11 cellular contexts compared by ENCODE assay signal in genomic region chr1:151831605-151832004, GRCh38. TPM values are rescaled to one million over a fixed set of nuclear protein-coding genes. Genes with fewer than 3 reads are reported as not detected.
DNase-seq lines count a peak whose midpoint lies in the region; ATAC-seq and TF ChIP-seq lines count a peak whose summit lies in the region.
"Had no signal": no experiment of that assay in that cellular context is flagged by ENCODE, and none has a peak within 500 bp of the region (broad histone marks: within the 10 kb centered on the region; RNA-seq: fewer than 3 reads in every experiment).

RORC (minus strand) TSS chr1:151831802; CDS start chr1:151831764, 38 bp downstream.

- H3K79me2 ChIP-seq in DND-41 (ENCODE audit: insufficient read depth, low read length) (no peaks in the 10 kb centered on the region), neural progenitor cell (ENCODE audit: low read depth) (no peaks in the 10 kb centered on the region)

- TF ChIP-seq CTCF in DND-41 (IDR thresholded peaks at IDR 0.05; ENCODE audit: borderline replicate concordance, extremely low read depth, low read length, poor library complexity, severe bottlenecking) (no peak), neural progenitor cell (IDR thresholded peaks at IDR 0.05) (no peak)

- H4K8ac ChIP-seq in neuronal stem cell (ENCODE audit: low read depth, low read length): peak within 1 kb of the TSS; percentile 82

- peak within 1 kb of the TSS; percentile 62 for H2BK5ac ChIP-seq in neuronal stem cell (ENCODE audit: low read length)

- H3K9me3 Mint-ChIP-seq in effector memory CD8-positive, alpha-beta T cell: no peaks in the 10 kb centered on the region
- peaks cover 3% of the 10 kb centered on the region for H3K9me3 Mint-ChIP-seq in neural progenitor cell

- peak within 1 kb of the TSS; percentile 82 for H2BK12ac ChIP-seq in neuronal stem cell (ENCODE audit: low read length)

- H3K4me3 Mint-ChIP-seq in effector memory CD8-positive, alpha-beta T cell: peak within 1 kb of the TSS; percentile 63 to 89
- H3K4me3 Mint-ChIP-seq in neural progenitor cell: no peak within 1 kb of the TSS

- H2BK120ac ChIP-seq in neuronal stem cell (ENCODE audit: low read depth, low read length): no peak within 1 kb of the TSS

- no CpG with 5 or more reads among the region's 5 CpGs for WGBS in neuronal stem cell (ENCODE audit: extremely low coverage in 2 of 2, insufficient read length in 2 of 2, insufficient replicate concordance in 1 of 2), 2 donors

- H3K36me3 ChIP-seq in DND-41 (ENCODE audit: insufficient read depth, low read length) (no peaks in the 10 kb centered on the region), NT2/D1 (ENCODE audit: insufficient read depth, insufficient read length, low read length) (no peaks in the 10 kb centered on the region), neuronal stem cell (replicated peaks in 1 of 2; ENCODE audit: control insufficient read depth in 2 of 2, insufficient read depth in 2 of 2, low read length in 2 of 2) (no peaks in the 10 kb centered on the region), neural progenitor cell (no peaks in the 10 kb centered on the region)

- peak within 1 kb of the TSS; percentile 54 for H2BK15ac ChIP-seq in neuronal stem cell (ENCODE audit: low read length)

- no peak within 1 kb of the TSS for H2AFZ ChIP-seq in DND-41 (ENCODE audit: low read depth, low read length)
- H2AFZ ChIP-seq in neuronal stem cell (ENCODE audit: low read length): no peak within 1 kb of the TSS
- H2AFZ ChIP-seq in neural progenitor cell (replicated peaks): no peak within 1 kb of the TSS

- H3K9ac ChIP-seq in DND-41 (ENCODE audit: low read depth, low read length) (no peak within 1 kb of the TSS), NT2/D1 (ENCODE audit: insufficient read length, low read depth) (peak within 1 kb of the TSS; percentile 14), neuronal stem cell (ENCODE audit: low read depth, low read length, poor library complexity) (no peak within 1 kb of the TSS), neural progenitor cell (no peak within 1 kb of the TSS)

- peak within 1 kb of the TSS; percentile 83 to 91 for H3K27ac Mint-ChIP-seq in effector memory CD8-positive, alpha-beta T cell
- H3K27ac Mint-ChIP-seq in neural progenitor cell: no peak within 1 kb of the TSS

- H3K9me3 ChIP-seq in DND-41 (ENCODE audit: insufficient read depth, low read length, severe bottlenecking) (no peaks in the 10 kb centered on the region), NT2/D1 (ENCODE audit: insufficient read depth, low read length) (no peaks in the 10 kb centered on the region), neuronal stem cell (replicated peaks in 1 of 2; ENCODE audit: control insufficient read depth in 2 of 2, insufficient read depth in 1 of 2, low read depth in 1 of 2, low read length in 2 of 2) (no peaks in the 10 kb centered on the region), neural progenitor cell (ENCODE audit: low read depth) (no peaks in the 10 kb centered on the region)

- peak within 1 kb of the TSS; percentile 42 for H3K4ac ChIP-seq in neuronal stem cell (ENCODE audit: low read length)

- H3K4me2 ChIP-seq in DND-41 (ENCODE audit: insufficient read depth, low read length) (no peak within 1 kb of the TSS), neuronal stem cell (ENCODE audit: insufficient read depth, low read length, poor library complexity, severe bottlenecking) (no peak within 1 kb of the TSS), neural progenitor cell (no peak within 1 kb of the TSS)

- H3K27me3 ChIP-seq in DND-41 (ENCODE audit: insufficient read depth, low read length, poor library complexity): no peaks in the 10 kb centered on the region
- H3K27me3 ChIP-seq in NT2/D1 (ENCODE audit: insufficient read depth, insufficient read length): no peaks in the 10 kb centered on the region
- H3K27me3 ChIP-seq in neuronal stem cell (ENCODE audit: control insufficient read depth in 3 of 3, insufficient read depth in 3 of 3, low read depth in 1 of 3, low read length in 3 of 3): peaks cover 0 to 51% (median under 1%) of the 10 kb centered on the region in 3 experiments
- H3K27me3 ChIP-seq in neural progenitor cell: peaks cover 8% of the 10 kb centered on the region

- H4K20me1 ChIP-seq in DND-41 (ENCODE audit: insufficient read depth, low read length): no peaks in the 10 kb centered on the region
- H4K20me1 ChIP-seq in neural progenitor cell (ENCODE audit: low read depth): no peaks in the 10 kb centered on the region

- DNase-seq in DND-41 (no peak), NT2/D1 (ENCODE audit: low read depth, low spot score) (no peak), neuronal stem cell (ENCODE audit: low spot score) (no peak), medulla oblongata (ENCODE audit: extremely low spot score) (no peak), GM19238 (ENCODE audit: insufficient read length, low spot score) (no peak), neural progenitor cell (ENCODE audit: low spot score) (no peak)
- no peak for DNase-seq in effector memory CD8-positive, alpha-beta T cell
- DNase-seq: mesenchymal stem cell; stimulated activated CD4-positive, alpha-beta T cell treated with anti-CD3 and anti-CD28 coated beads, Interleukin-2, amount 100 ng/mL, for 24 hours had no signal

- peak within 1 kb of the TSS; percentile 83 for H2AK5ac ChIP-seq in neuronal stem cell (ENCODE audit: low read depth, low read length)

- H3K14ac ChIP-seq in neuronal stem cell (ENCODE audit: low read length): peak within 1 kb of the TSS; percentile 90

- H3K18ac ChIP-seq in neuronal stem cell (ENCODE audit: low read length): peak within 1 kb of the TSS; percentile 37

- H3F3A ChIP-seq in neural progenitor cell (ENCODE audit: low read depth): peaks cover 8% of the 10 kb centered on the region

- no peak within 1 kb of the TSS for H3K4me3 ChIP-seq in DND-41 (ENCODE audit: low read depth in 1 of 2, low read length in 2 of 2)
- no peak within 1 kb of the TSS for H3K4me3 ChIP-seq in NT2/D1 (ENCODE audit: insufficient read length, low read depth)
- H3K4me3 ChIP-seq in neuronal stem cell (ENCODE audit: low read length in 2 of 2): no peak within 1 kb of the TSS
- H3K4me3 ChIP-seq in neural progenitor cell: no peak within 1 kb of the TSS
- H3K4me3 ChIP-seq: SK-N-MC had no signal

- H3K36me3 Mint-ChIP-seq in effector memory CD8-positive, alpha-beta T cell (ENCODE audit: insufficient read depth): peaks cover 28% of the 10 kb centered on the region
- no peaks in the 10 kb centered on the region for H3K36me3 Mint-ChIP-seq in neural progenitor cell

- H3K27ac ChIP-seq in DND-41 (ENCODE audit: low read length) (peak within 1 kb of the TSS; percentile 54), neuronal stem cell (replicated peaks; ENCODE audit: low read length) (no peak within 1 kb of the TSS), neural progenitor cell (no peak within 1 kb of the TSS)
- H3K27ac ChIP-seq: SK-N-MC had no signal

- ATAC-seq in DND-41 (ENCODE audit: insufficient read depth, low read depth) (no peak), GM21723 (IDR thresholded peaks at IDR 0.05; ENCODE audit: unreplicated experiment) (no peak)
- no peak for ATAC-seq in effector memory CD8-positive, alpha-beta T cell (replicated peaks)

- peaks cover 70% of the 10 kb centered on the region for H3K4me1 ChIP-seq in DND-41 (ENCODE audit: insufficient read depth, low read length)
- peaks cover 42% of the 10 kb centered on the region for H3K4me1 ChIP-seq in NT2/D1 (ENCODE audit: insufficient read depth, insufficient read length)
- H3K4me1 ChIP-seq in neuronal stem cell (ENCODE audit: control insufficient read depth in 2 of 2, insufficient read depth in 1 of 2, low read depth in 1 of 2, low read length in 2 of 2): peaks cover 19 to 23% of the 10 kb centered on the region in 2 donors
- peaks cover 13% of the 10 kb centered on the region for H3K4me1 ChIP-seq in neural progenitor cell

- H4K91ac ChIP-seq in neuronal stem cell (ENCODE audit: low read depth, low read length, poor library complexity): no peak within 1 kb of the TSS

- no peaks in the 10 kb centered on the region for H3K27me3 Mint-ChIP-seq in effector memory CD8-positive, alpha-beta T cell
- H3K27me3 Mint-ChIP-seq in neural progenitor cell (ENCODE audit: insufficient read depth, low read depth): peaks cover 22% of the 10 kb centered on the region

- peaks cover 45 to 76% of the 10 kb centered on the region in 2 donors for H3K4me1 Mint-ChIP-seq in effector memory CD8-positive, alpha-beta T cell (ENCODE audit: low read depth in 2 of 2)
- H3K4me1 Mint-ChIP-seq in neural progenitor cell: peaks cover 29% of the 10 kb centered on the region

- peak within 1 kb of the TSS; percentile 65 for H3K23ac ChIP-seq in neuronal stem cell (ENCODE audit: low read depth, low read length, poor library complexity)

- H3K79me1 ChIP-seq in neuronal stem cell (ENCODE audit: low read depth, low read length): no peaks in the 10 kb centered on the region

RNA-seq across cellular contexts. Expression of gene RORC, which starts in this region (rescaled TPM):
- polyA plus RNA-seq in neuronal stem cell (2013, experiment 1 of 2): 0.01 TPM
- polyA plus RNA-seq in neuronal stem cell (2013, experiment 2 of 2): 0.01 TPM
- total RNA-seq in neural progenitor cell (ENCODE audit: low replicate concordance): not detected in 2 replicates
